ENCODE assay signal across 30 cellular contexts in genomic region chr4:40484346-40484745, GRCh38.
DNase-seq lines count a peak whose midpoint lies in the region; ATAC-seq, FAIRE-seq and TF ChIP-seq lines count a peak whose summit lies in the region.
"Had no signal": no experiment of that assay in that cellular context is flagged by ENCODE, and none has a peak within 500 bp of the region (broad histone marks: within the 10 kb centered on the region; RNA-seq: fewer than 3 reads in every experiment).

No MANE protein-coding gene starts in this region.

- H3K27me3 ChIP-seq in BLaER1 treated with 17β-estradiol and CSF1 and Interleukin-3, amounts not matched to agents 10 nM and 100 nM: no peaks in the 10 kb centered on the region
- no peaks in the 10 kb centered on the region for H3K27me3 ChIP-seq in bronchial epithelial cell (ENCODE audit: control insufficient read depth, insufficient read depth, low read length)
- H3K27me3 ChIP-seq: spleen, suprapubic skin had no signal

- peak; percentile 69 for DNase-seq in HT1080 (ENCODE audit: low read depth)
- peak; percentile 53 for DNase-seq in bronchial epithelial cell (ENCODE audit: low read depth)
- DNase-seq in kidney tubule cell (ENCODE audit: low spot score): peak; percentile 92
- DNase-seq in NCI-H2081 treated with DMSO at 0.1 percent for 48 hours (lab: John Stamatoyannopoulos, UW): no peak
- DNase-seq in chondrocyte (ENCODE audit: low spot score): no peak
- no peak for DNase-seq in NCI-H1694 (lab: John Stamatoyannopoulos, UW)
- DNase-seq: activated CD4-positive, alpha-beta T cell treated with anti-CD3 and anti-CD28 coated beads, Interleukin-2, amount 50 U/mL, for 4 hours; activated CD4-positive, CD25-positive, alpha-beta regulatory T cell; aorta; caudate nucleus; dermis blood vessel endothelial cell; glutamatergic neuron; Karpas-422; left colon; naive thymus-derived CD4-positive, alpha-beta T cell; NCI-H1092; NCI-H187 treated with DMSO at 0.1 percent for 48 hours; NCI-H226; SHP77; spleen; stimulated activated CD4-positive, alpha-beta T cell treated with anti-CD3 and anti-CD28 coated beads, Interleukin-4, amount 100 ng/mL, for 1 hour had no signal

- peaks cover 0 to 96% (median 0%) of the 10 kb centered on the region in 11 experiments; a peak in 3 of 22 replicates for H4K20me1 ChIP-seq in BLaER1 treated with 17β-estradiol and CSF1 and Interleukin-3, amounts not matched to agents 10 nM and 100 nM

- H3K36me3 Mint-ChIP-seq in chondrocyte (ENCODE audit: low read depth): peaks cover 1% of the 10 kb centered on the region
- H3K36me3 Mint-ChIP-seq: activated naive CD4-positive, alpha-beta T cell treated with anti-CD3 and anti-CD28 coated beads, Interleukin-2, amount 50 U/mL, for 72 hours had no signal

- no peaks in the 10 kb centered on the region for H3K9me3 Mint-ChIP-seq in chondrocyte (ENCODE audit: low read depth)
- H3K9me3 Mint-ChIP-seq: activated naive CD4-positive, alpha-beta T cell treated with anti-CD3 and anti-CD28 coated beads, Interleukin-2, amount 50 U/mL, for 72 hours; mesothelial cell of epicardium; stimulated activated memory B cell treated with anti-CD40 and anti-IgM and Interleukin-4, amounts not matched to agents 10 μg/mL and 1 μg/mL and 100 μg/mL, for 72 hours had no signal

- TF ChIP-seq CTCF in bronchial epithelial cell (IDR thresholded peaks at IDR 0.05; ENCODE audit: insufficient read depth, low read length, severe bottlenecking) (no peak), chondrocyte (IDR thresholded peaks at IDR 0.05) (no peak)

- H3K27me3 Mint-ChIP-seq in chondrocyte (ENCODE audit: low read depth): peaks cover 21% of the 10 kb centered on the region
- H3K27me3 Mint-ChIP-seq: stimulated activated memory B cell treated with anti-CD40 and anti-IgM and Interleukin-4, amounts not matched to agents 10 μg/mL and 1 μg/mL and 100 μg/mL, for 72 hours had no signal

- H3K9me3 ChIP-seq in BLaER1 treated with 17β-estradiol and CSF1 and Interleukin-3, amounts not matched to agents 10 nM and 100 nM (replicated peaks in 1 of 11): peaks cover 0 to 18% (median 0%) of the 10 kb centered on the region in 11 experiments; a peak in 5 of 22 replicates
- H3K9me3 ChIP-seq: spleen, suprapubic skin had no signal

- peaks cover 35 to 95% (median 77%) of the 10 kb centered on the region in 10 experiments for H3K4me1 ChIP-seq in BLaER1 treated with 17β-estradiol and CSF1 and Interleukin-3, amounts not matched to agents 10 nM and 100 nM
- H3K4me1 ChIP-seq: suprapubic skin had no signal

- H3K4me1 Mint-ChIP-seq in chondrocyte (ENCODE audit: low read depth): no peaks in the 10 kb centered on the region

- no peak for FAIRE-seq in bronchial epithelial cell (lab: Jason Lieb, UNC)
- FAIRE-seq: urothelium cell line had no signal

- H3K9ac ChIP-seq in BLaER1 treated with 17β-estradiol and CSF1 and Interleukin-3, amounts not matched to agents 10 nM and 100 nM: no peak overlapping the region; a peak in 2 of 22 replicates

- no peak overlapping the region for H3K4me3 Mint-ChIP-seq in chondrocyte (ENCODE audit: unreplicated experiment)
- H3K4me3 Mint-ChIP-seq: activated T-helper 1 cell treated with anti-CD3 and anti-CD28 coated beads, Interleukin-12 subunit alpha, Interleukin-12 subunit beta, Interleukin-2, Interleukin-4 antibody, amounts not matched to agents 30 ng/mL and 10 ng/mL and 1 ng/mL, durations not matched to agents 14 hours and 24 hours and 36 hours; mesothelial cell of epicardium; naive thymus-derived CD4-positive, alpha-beta T cell; stimulated activated memory B cell treated with anti-CD40 and anti-IgM and Interleukin-4, amounts not matched to agents 10 μg/mL and 1 μg/mL and 100 μg/mL, for 72 hours had no signal

- ATAC-seq in GM18498 (IDR thresholded peaks at IDR 0.05; ENCODE audit: unreplicated experiment): no peak
- ATAC-seq: activated naive CD4-positive, alpha-beta T cell treated with anti-CD3 and anti-CD28 coated beads, Interleukin-2, amount 50 U/mL, for 72 hours; left colon; naive thymus-derived CD4-positive, alpha-beta T cell; stimulated activated memory B cell treated with anti-CD40 and anti-IgM and Interleukin-4, amounts not matched to agents 10 μg/mL and 1 μg/mL and 100 μg/mL, for 72 hours had no signal

- no peak overlapping the region for H3K27ac Mint-ChIP-seq in chondrocyte (ENCODE audit: unreplicated experiment)
- H3K27ac Mint-ChIP-seq: activated naive CD4-positive, alpha-beta T cell treated with anti-CD3 and anti-CD28 coated beads, Interleukin-2, amount 50 U/mL, for 72 hours; activated T-helper 1 cell treated with anti-CD3 and anti-CD28 coated beads, Interleukin-12 subunit alpha, Interleukin-12 subunit beta, Interleukin-2, Interleukin-4 antibody, amounts not matched to agents 30 ng/mL and 10 ng/mL and 1 ng/mL, durations not matched to agents 14 hours and 24 hours and 36 hours; mesothelial cell of epicardium; naive thymus-derived CD4-positive, alpha-beta T cell; stimulated activated memory B cell treated with anti-CD40 and anti-IgM and Interleukin-4, amounts not matched to agents 10 μg/mL and 1 μg/mL and 100 μg/mL, for 72 hours had no signal

- peaks cover 0 to 37% (median 0%) of the 10 kb centered on the region in 11 experiments; a peak in 2 of 22 replicates for H3K36me3 ChIP-seq in BLaER1 treated with 17β-estradiol and CSF1 and Interleukin-3, amounts not matched to agents 10 nM and 100 nM
- H3K36me3 ChIP-seq in bronchial epithelial cell (ENCODE audit: control insufficient read depth, insufficient read depth, low read length): no peaks in the 10 kb centered on the region
- H3K36me3 ChIP-seq: suprapubic skin had no signal

- H3K4me3 ChIP-seq in BLaER1 treated with 17β-estradiol and CSF1 and Interleukin-3, amounts not matched to agents 10 nM and 100 nM: no peak overlapping the region
- no peak overlapping the region for H3K4me3 ChIP-seq in bronchial epithelial cell (ENCODE audit: low read depth, low read length)
- H3K4me3 ChIP-seq: spleen, suprapubic skin had no signal

- H3K27ac ChIP-seq in BLaER1 treated with 17β-estradiol and CSF1 and Interleukin-3, amounts not matched to agents 10 nM and 100 nM: peak overlapping the region in 6 of 11 experiments; percentile 86 to 97 (median 94); a peak in 10 of 22 replicates
- H3K27ac ChIP-seq: C4-2B, spleen, suprapubic skin had no signal

- H3K4me2 ChIP-seq in BLaER1 treated with 17β-estradiol and CSF1 and Interleukin-3, amounts not matched to agents 10 nM and 100 nM: peak overlapping the region in 6 of 11 experiments; percentile 29 to 88 (median 74); a peak in 12 of 22 replicates

Comparison
In these comparisons a context has a peak if more than half of its experiments do, and no peak if none do; other contexts are left out.
1. DNase-seq: peak in HT1080 (single experiment), bronchial epithelial cell (single experiment) and kidney tubule cell (single experiment); none in NCI-H2081 treated with DMSO at 0.1 percent for 48 hours (single experiment), chondrocyte (single experiment) and NCI-H1694 (single experiment).